In genomic region chr11:85941380-85941973, GRCh38 we compare ENCODE assay signal across 8 cellular contexts.
DNase-seq lines count a peak whose midpoint lies in the region; ATAC-seq and TF ChIP-seq lines count a peak whose summit lies in the region.

No MANE protein-coding gene starts in this region.

- TF ChIP-seq POLR2A in body of pancreas (IDR thresholded peaks at IDR 0.05): no peak

- H3K4me1 ChIP-seq in NT2/D1 (ENCODE audit: insufficient read depth, insufficient read length): no peaks in the 10 kb centered on the region
- H3K4me1 ChIP-seq in body of pancreas: no peaks in the 10 kb centered on the region

- peak; percentile 36 to 65 (median 60) for TF ChIP-seq CTCF in body of pancreas (IDR thresholded peaks at IDR 0.05)

- peak; percentile 68 for DNase-seq in SIG-M5 treated with dmso at 0.1 percent for 504 hours (lab: John Stamatoyannopoulos, UW; ENCODE audit: unreplicated experiment)
- DNase-seq in SIG-M5 (lab: John Stamatoyannopoulos, UW): no peak
- peak; percentile 28 for DNase-seq in NT2/D1 (ENCODE audit: low read depth, low spot score)
- DNase-seq in body of pancreas: peak; percentile 49 to 57 (median 55)
- peak; percentile 72 for DNase-seq in iPS-NIHi11 (ENCODE audit: low spot score)
- peak; percentile 37 for DNase-seq in stimulated activated CD4-positive, alpha-beta T cell treated with anti-CD3 and anti-CD28 coated beads, Interleukin-4, amount 100 ng/mL, for 24 hours

- no peak overlapping the region for H3K27ac ChIP-seq in body of pancreas

- H3K9me3 ChIP-seq in NT2/D1 (ENCODE audit: insufficient read depth, low read length) (no peaks in the 10 kb centered on the region), body of pancreas (no peaks in the 10 kb centered on the region)

- H3K36me3 ChIP-seq in NT2/D1 (ENCODE audit: insufficient read depth, insufficient read length, low read length) (no peaks in the 10 kb centered on the region), body of pancreas (replicated peaks in 1 of 2; ENCODE audit: insufficient read depth in 1 of 2, low read depth in 2 of 2) (no peaks in the 10 kb centered on the region)

- H3K9ac ChIP-seq in NT2/D1 (ENCODE audit: insufficient read length, low read depth): no peak overlapping the region

- H3K27me3 ChIP-seq in NT2/D1 (ENCODE audit: insufficient read depth, insufficient read length) (no peaks in the 10 kb centered on the region), body of pancreas (no peaks in the 10 kb centered on the region)

- no peak overlapping the region for H3K4me3 ChIP-seq in NT2/D1 (ENCODE audit: insufficient read length, low read depth)
- H3K4me3 ChIP-seq in body of pancreas: no peak overlapping the region

- 25 to 35% methylated on average over 4 to 6 of the region's 6 CpGs for WGBS in body of pancreas, 2 donors

- peak; percentile 71 for ATAC-seq in HG03159 (IDR thresholded peaks at IDR 0.05; ENCODE audit: unreplicated experiment)
- peak; percentile 68 for ATAC-seq in body of pancreas
- no peak for ATAC-seq in HG02970 (IDR thresholded peaks at IDR 0.05; ENCODE audit: low FRiP score, unreplicated experiment)

- intact Hi-C loops in body of pancreas (cut with DNase I): no loop called here
